In the genomic region with DNA sequence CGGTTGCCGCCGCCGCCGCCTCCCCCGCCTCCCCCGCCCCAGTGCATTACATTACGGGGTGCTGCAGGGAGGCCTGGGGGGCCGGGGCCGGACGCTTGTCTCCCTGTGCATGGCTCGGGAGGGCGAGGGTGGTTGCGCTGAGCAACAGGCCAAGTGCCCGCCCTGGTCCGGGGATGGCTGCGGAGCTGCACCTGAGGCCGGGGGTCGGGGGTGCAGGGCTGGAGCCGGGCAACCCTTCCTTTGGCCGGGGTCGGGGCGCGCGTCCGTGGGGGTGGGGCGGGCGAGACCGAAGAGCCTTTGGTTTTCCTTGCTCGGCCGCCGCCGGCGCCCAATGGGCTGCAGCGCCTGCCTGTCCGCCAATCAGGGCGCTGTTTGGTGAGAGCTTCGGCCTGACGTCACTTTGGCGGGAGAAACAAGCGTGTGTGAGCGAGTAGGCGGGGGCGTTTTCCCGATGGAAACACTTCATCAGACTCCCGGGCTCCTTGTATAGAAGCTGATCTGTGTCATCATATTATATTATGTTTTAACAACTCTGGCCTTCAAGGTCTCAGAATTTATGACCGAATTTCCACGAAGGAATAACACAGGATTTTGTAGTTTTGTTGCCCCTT, we compare ENCODE assay signal across 8 cellular contexts. TPM values are rescaled to one million over a fixed set of nuclear protein-coding genes. Genes with fewer than 3 reads are reported as not detected.
A peak's percentile ranks its signal among the peaks of the same experiment; 100 is the strongest.
DNase-seq lines count a peak whose midpoint lies in the region; ATAC-seq and TF ChIP-seq lines count a peak whose summit lies in the region.

No MANE protein-coding gene starts in this region.

- H3K27me3 Mint-ChIP-seq in type B pancreatic cell = no peaks in the 10 kb centered on the region

- no peaks in the 10 kb centered on the region for H3K36me3 Mint-ChIP-seq in type B pancreatic cell

- no peaks in the 10 kb centered on the region for H3K9me3 ChIP-seq in right atrium auricular region

- no peaks in the 10 kb centered on the region for H3K27me3 ChIP-seq in right atrium auricular region

- peak overlapping the region; percentile 93 to 95 for H3K4me3 ChIP-seq in right atrium auricular region

- peaks cover 0 to 20% of the 10 kb centered on the region in 2 donors for H3K4me1 ChIP-seq in right atrium auricular region

- no peaks in the 10 kb centered on the region for H3K36me3 ChIP-seq in right atrium auricular region

- ATAC-seq in HG02870 (IDR thresholded peaks at IDR 0.05; ENCODE audit: unreplicated experiment) = peak; percentile 51

- TF ChIP-seq CTCF in GM10266 (IDR thresholded peaks at IDR 0.05; ENCODE audit: control insufficient read depth, insufficient read depth, low read depth, missing control alignments) = no peak
- TF ChIP-seq CTCF in right atrium auricular region (IDR thresholded peaks at IDR 0.05) = no peak
- no peak for TF ChIP-seq CTCF in type B pancreatic cell (conservative IDR thresholded peaks at IDR 0.05)

- H3K27ac Mint-ChIP-seq in type B pancreatic cell = peak overlapping the region; percentile 92

- intact Hi-C loops in posterior vena cava (cut with DNase I) = loop anchor here in 1 of 2 donors (10.0 kb wide), 1 partner anchor 128 kb away; no protein-coding TSS in a partner anchor

- H3K9me3 Mint-ChIP-seq in type B pancreatic cell = no peaks in the 10 kb centered on the region

- peaks cover 17% of the 10 kb centered on the region for H3K4me1 Mint-ChIP-seq in type B pancreatic cell (ENCODE audit: unreplicated experiment)

- H3K27ac ChIP-seq in angular gyrus (ENCODE audit: low read depth, low read length) = peak overlapping the region; percentile 87
- peak overlapping the region; percentile 88 to 95 for H3K27ac ChIP-seq in right atrium auricular region

- H3K4me3 Mint-ChIP-seq in type B pancreatic cell = peak overlapping the region; percentile 99

- peak; percentile 95 for DNase-seq in GM10266 (ENCODE audit: extremely low spot score)
- DNase-seq in NCI-H1694 (lab: John Stamatoyannopoulos, UW) = peak; percentile 95
- DNase-seq in T-helper 2 cell = peak; percentile 68 to 93 (median 72)
- peak; percentile 93 for DNase-seq in right atrium auricular region (ENCODE audit: low spot score)
- peak; percentile 97 for DNase-seq in posterior vena cava (ENCODE audit: low spot score)
- DNase-seq in type B pancreatic cell (ENCODE audit: extremely low spot score, unreplicated experiment) = peak; percentile 89

RNA-seq across cellular contexts. Expression of a gene that starts 1.0 kb away (rescaled TPM):
- total RNA-seq in right atrium auricular region = 1 to 10 TPM; 7.6 to 7.7 TPM
- 10 to 100 TPM; 13.7 to 15.4 TPM for total RNA-seq in posterior vena cava
- total RNA-seq in type B pancreatic cell (ENCODE audit: low replicate concordance) = 17.9 and 21.6 TPM in 2 replicates

RNA-seq across cellular contexts. Expression of a gene that starts 48.7 kb away (rescaled TPM):
- total RNA-seq in right atrium auricular region (10 to 100 TPM; 15.9 to 19.0 TPM), posterior vena cava (10 to 100 TPM; 26.4 to 27.1 TPM), type B pancreatic cell (ENCODE audit: low replicate concordance) (33.7 and 46.2 TPM in 2 replicates)

RNA-seq across cellular contexts. Expression of a gene that starts 58.9 kb away (rescaled TPM):
- 10 to 100 TPM; 15.9 to 18.9 TPM for total RNA-seq in right atrium auricular region
- 10 to 100 TPM; 37.6 to 40.8 TPM for total RNA-seq in posterior vena cava
- total RNA-seq in type B pancreatic cell (ENCODE audit: low replicate concordance) = 60.7 and 64.5 TPM in 2 replicates

Comparison
In these comparisons a context has a peak if more than half of its experiments do, and no peak if none do; other contexts are left out.
1. Peak in every context shown above with its lines: DNase-seq, ATAC-seq, H3K4me3 ChIP-seq and H3K27ac ChIP-seq.